In genomic region chr2:171745806-171746205, GRCh38 we compare ENCODE assay signal across 16 cellular contexts. TPM values are rescaled to one million over a fixed set of nuclear protein-coding genes. Genes with fewer than 3 reads are reported as not detected.
A peak's percentile ranks its signal among the peaks of the same experiment; 100 is the strongest.
DNase-seq lines count a peak whose midpoint lies in the region; ATAC-seq and TF ChIP-seq lines count a peak whose summit lies in the region.
"Had no signal": no experiment of that assay in that cellular context is flagged by ENCODE, and none has a peak within 500 bp of the region (broad histone marks: within the 10 kb centered on the region; RNA-seq: fewer than 3 reads in every experiment).

No MANE protein-coding gene starts in this region.

- ATAC-seq in left ventricle myocardium superior (no peak), GM19397 (IDR thresholded peaks at IDR 0.05; ENCODE audit: unreplicated experiment) (no peak)
- ATAC-seq: A549; CD8-positive, alpha-beta T cell had no signal

- no peak overlapping the region for H3K27ac ChIP-seq in HEK293 (ENCODE audit: extremely low read depth, low read depth, low read length)
- H3K27ac ChIP-seq: 22Rv1; A549; BLaER1 treated with 17β-estradiol and CSF1 and Interleukin-3, amounts not matched to agents 10 nM and 100 nM; C4-2B had no signal

- H3K4me1 ChIP-seq in HEK293 (ENCODE audit: control insufficient read depth, insufficient read depth, low read length) = no peaks in the 10 kb centered on the region
- peaks cover 13% of the 10 kb centered on the region for H3K4me1 ChIP-seq in Loucy (ENCODE audit: insufficient read depth, low read length, poor library complexity, severe bottlenecking)
- H3K4me1 ChIP-seq: A549, Caco-2 had no signal

- H3K9me3 ChIP-seq in HEK293 (ENCODE audit: control insufficient read depth, insufficient read depth, low read depth, low read length) (no peaks in the 10 kb centered on the region), Loucy (ENCODE audit: insufficient read depth, low read depth, low read length) (no peaks in the 10 kb centered on the region)
- H3K9me3 ChIP-seq: A549, Caco-2 had no signal

- peak overlapping the region; percentile 22 for H3K4me2 ChIP-seq in Loucy (ENCODE audit: low read depth, low read length, poor library complexity, severe bottlenecking)
- H3K4me2 ChIP-seq: A549; BLaER1 treated with 17β-estradiol and CSF1 and Interleukin-3, amounts not matched to agents 10 nM and 100 nM had no signal

- H3K27me3 ChIP-seq in Loucy (ENCODE audit: insufficient read depth, low read length, poor library complexity, severe bottlenecking) = no peaks in the 10 kb centered on the region
- H3K27me3 ChIP-seq: BLaER1 treated with 17β-estradiol and CSF1 and Interleukin-3, amounts not matched to agents 10 nM and 100 nM had no signal

- no peaks in the 10 kb centered on the region for H3K9me2 ChIP-seq in Loucy (replicated peaks; ENCODE audit: low read depth, low read length)

- peaks cover 3% of the 10 kb centered on the region; the same call in 1 of the 2 replicates for H3F3A ChIP-seq in Loucy (ENCODE audit: low read depth)

- H3K4me3 ChIP-seq in HEK293 (ENCODE audit: low read depth, low read length) (no peak overlapping the region), Loucy (ENCODE audit: low read length, poor library complexity, severe bottlenecking) (no peak overlapping the region), fibroblast of villous mesenchyme (ENCODE audit: low read depth, low read length) (no peak overlapping the region)
- H3K4me3 ChIP-seq: A549; BLaER1 treated with 17β-estradiol and CSF1 and Interleukin-3, amounts not matched to agents 10 nM and 100 nM had no signal

- no peak overlapping the region for H2AFZ ChIP-seq in Loucy (ENCODE audit: low read length)

- intact Hi-C loops in left ventricle myocardium superior (cut with micrococcal nuclease) = loop anchor here (10.0 kb wide), 1 partner anchor 239 kb away; no protein-coding TSS in a partner anchor

- H3K79me2 ChIP-seq in Loucy (ENCODE audit: insufficient read depth, low read length) = no peaks in the 10 kb centered on the region

- CTCF ChIA-PET in HEK293 (lab: Yijun Ruan, JAX) = no interaction called here

- peaks cover 11% of the 10 kb centered on the region for H4K20me1 ChIP-seq in Loucy (ENCODE audit: insufficient read depth, low read length, poor library complexity, severe bottlenecking)

- DNase-seq in fibroblast of villous mesenchyme (ENCODE audit: low read depth) = peak; percentile 64
- no peak for DNase-seq in left ventricle myocardium superior
- DNase-seq: AML-193; Caco-2; Calu3; CD4-positive, alpha-beta T cell; CD8-positive, alpha-beta T cell; DMS79 treated with DMSO at 0.1 percent for 48 hours; GF-D8 had no signal

- H3K9ac ChIP-seq in Loucy (ENCODE audit: low read depth, low read length, poor library complexity, severe bottlenecking) = no peak overlapping the region
- H3K9ac ChIP-seq: BLaER1 treated with 17β-estradiol and CSF1 and Interleukin-3, amounts not matched to agents 10 nM and 100 nM had no signal

- TF ChIP-seq CTCF in HEK293 (tag by site-specific recombination; IDR thresholded peaks at IDR 0.05) (no peak), Loucy (conservative IDR thresholded peaks at IDR 0.05; ENCODE audit: low read length) (no peak), fibroblast of villous mesenchyme (IDR thresholded peaks at IDR 0.05; ENCODE audit: insufficient read depth, low read depth, low read length) (no peak)

- POLR2A ChIA-PET in HEK293 (lab: Yijun Ruan, JAX) = no interaction called here

- H3K36me3 ChIP-seq in HEK293 (ENCODE audit: control insufficient read depth in 2 of 2, insufficient read depth in 1 of 2, low read length in 2 of 2) = peaks cover 0 to 68% of the 10 kb centered on the region in 2 experiments; a peak in 2 of 3 replicates
- peaks cover 52% of the 10 kb centered on the region; the same call in 1 of the 2 replicates for H3K36me3 ChIP-seq in Loucy (ENCODE audit: insufficient read depth, low read length)

TF ChIP-seq in HEK293, 187 proteins besides CTCF, POLR2A, EP300 and RAD21 (continues in another document):
- no peak for TF ChIP-seq ZNF157 (tag by site-specific recombination; IDR thresholded peaks at IDR 0.05)
- peak; percentile 63; the same call in 1 of the 2 replicates for TF ChIP-seq OSR2 (tag by site-specific recombination; IDR thresholded peaks at IDR 0.05)
- no peak for TF ChIP-seq ZNF513 (tag by site-specific recombination; IDR thresholded peaks at IDR 0.05)
- no peak for TF ChIP-seq ZNF26 (tag by site-specific recombination; IDR thresholded peaks at IDR 0.05)
- TF ChIP-seq PRDM2 (tag by site-specific recombination; IDR thresholded peaks at IDR 0.05; ENCODE audit: borderline replicate concordance) = no peak
- TF ChIP-seq ZNF121 (tag by site-specific recombination; IDR thresholded peaks at IDR 0.05) = no peak
- TF ChIP-seq ZBTB48 (tag by site-specific recombination; IDR thresholded peaks at IDR 0.05) = no peak
- peak; percentile 35 for TF ChIP-seq PRDM6 (tag by site-specific recombination; IDR thresholded peaks at IDR 0.05)

RNA-seq across cellular contexts. Expression of gene DYNC1I2, which starts 58.5 kb away (rescaled TPM):
- total RNA-seq in fibroblast of villous mesenchyme (101 and 135 TPM in 2 replicates), left ventricle myocardium superior (71.2 TPM)
